Comparison of ENCODE assay signal across 2 cellular contexts in genomic region chr1:50878434-50878833, GRCh38.
TF ChIP-seq lines count a peak whose summit lies in the region.

No MANE protein-coding gene starts in this region.

TF ChIP-seq in IMR-90, 13 proteins besides CTCF, POLR2A, EP300 and RAD21:
- no peak for TF ChIP-seq BHLHE40 (IDR thresholded peaks at IDR 0.05; ENCODE audit: low read depth, low read length)
- peak; percentile 61 for TF ChIP-seq MAFK (IDR thresholded peaks at IDR 0.05; ENCODE audit: low read depth, low read length)
TF ChIP-seq in IMR-90: peak in this region for 1.

TF ChIP-seq in GM12878, 131 proteins besides CTCF, POLR2A, EP300 and RAD21:
- TF ChIP-seq PBX3 (IDR thresholded peaks at IDR 0.05; ENCODE audit: insufficient replicate concordance, low read depth, low read length) (no peak), SMARCA5 (IDR thresholded peaks at IDR 0.05) (no peak), POLR2AphosphoS2 (IDR thresholded peaks at IDR 0.05; ENCODE audit: low read depth, low read length) (no peak), ATF7 (IDR thresholded peaks at IDR 0.05; ENCODE audit: low read depth) (no peak), MAX (IDR thresholded peaks at IDR 0.05; ENCODE audit: low read depth, low read length) (no peak), ZBED1 (IDR thresholded peaks at IDR 0.05; ENCODE audit: borderline replicate concordance) (no peak), RELA (IDR thresholded peaks at IDR 0.05; ENCODE audit: borderline replicate concordance, partially characterized antibody) (no peak), STAT1 (conservative IDR thresholded peaks at IDR 0.05) (no peak), IRF4 (IDR thresholded peaks at IDR 0.05; ENCODE audit: low read depth, low read length) (no peak), REST (IDR thresholded peaks at IDR 0.05; ENCODE audit: low read depth, low read length) (no peak), TCF3 (IDR thresholded peaks at IDR 0.05; ENCODE audit: borderline replicate concordance, insufficient read depth, low read depth, low read length) (no peak), SIX5 (IDR thresholded peaks at IDR 0.05; ENCODE audit: low read depth, low read length, severe bottlenecking) (no peak), HSF1 (IDR thresholded peaks at IDR 0.05; ENCODE audit: low read depth, low read length) (no peak)
TF ChIP-seq in GM12878: peak in this region for 0.
